15 cellular contexts compared by ENCODE assay signal in the genomic region with DNA sequence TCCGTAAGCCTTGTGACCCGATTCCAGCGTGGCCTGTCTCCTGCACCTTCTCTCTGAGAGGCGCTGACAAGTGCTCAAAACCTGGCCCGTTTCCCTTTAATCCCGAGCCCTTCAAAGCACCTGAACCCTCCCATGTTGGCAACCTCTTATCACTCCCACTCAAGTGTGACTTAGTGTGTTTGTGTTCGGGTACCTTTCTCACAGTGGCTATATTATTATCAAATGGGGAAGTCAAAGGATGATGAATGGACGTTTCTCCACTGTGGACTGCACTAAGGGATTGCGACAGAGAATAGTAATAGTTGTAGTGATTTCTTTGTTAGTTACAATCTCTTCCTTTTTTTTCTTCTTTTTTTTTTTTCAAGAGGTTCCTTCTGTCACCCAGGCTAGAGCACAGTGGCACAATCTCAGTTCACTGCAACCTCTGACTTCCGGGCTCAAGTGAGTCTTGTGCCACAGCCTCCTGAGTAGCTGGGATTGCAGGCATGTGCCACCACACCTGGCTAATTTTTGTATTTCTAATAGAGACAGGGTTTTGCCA.
A peak's percentile ranks its signal among the peaks of the same experiment; 100 is the strongest.
DNase-seq lines count a peak whose midpoint lies in the region; ATAC-seq and TF ChIP-seq lines count a peak whose summit lies in the region.
"Had no signal": no experiment of that assay in that cellular context is flagged by ENCODE, and none has a peak within 500 bp of the region (broad histone marks: within the 10 kb centered on the region; RNA-seq: fewer than 3 reads in every experiment).

No MANE protein-coding gene starts in this region.

- peaks cover 72% of the 10 kb centered on the region for H3K4me1 Mint-ChIP-seq in activated CD4-positive, alpha-beta T cell treated with anti-CD3 and anti-CD28 coated beads for 36 hours
- H3K4me1 Mint-ChIP-seq in stimulated activated naive B cell treated with anti-CD40 and anti-IgM and Interleukin-4, amounts not matched to agents 10 μg/mL and 1 μg/mL and 100 μg/mL, for 72 hours, result peaks cover 8 to 12% of the 10 kb centered on the region in 2 donors

- 58 to 70% methylated on average over 7 to 9 of the region's 10 CpGs for WGBS in gastroesophageal sphincter (ENCODE audit: low coverage in 1 of 2), 2 donors

- H3K4me3 Mint-ChIP-seq in activated CD4-positive, alpha-beta T cell treated with anti-CD3 and anti-CD28 coated beads for 36 hours, result no peak overlapping the region
- H3K4me3 Mint-ChIP-seq in stimulated activated naive B cell treated with anti-CD40 and anti-IgM and Interleukin-4, amounts not matched to agents 10 μg/mL and 1 μg/mL and 100 μg/mL, for 72 hours, result no peak overlapping the region
- H3K4me3 Mint-ChIP-seq: mesothelial cell of epicardium, T-cell had no signal

- no peaks in the 10 kb centered on the region for H3K9me3 Mint-ChIP-seq in activated CD4-positive, alpha-beta T cell treated with anti-CD3 and anti-CD28 coated beads for 36 hours (ENCODE audit: low read depth)
- no peaks in the 10 kb centered on the region for H3K9me3 Mint-ChIP-seq in stimulated activated naive B cell treated with anti-CD40 and anti-IgM and Interleukin-4, amounts not matched to agents 10 μg/mL and 1 μg/mL and 100 μg/mL, for 72 hours
- H3K9me3 Mint-ChIP-seq: mesothelial cell of epicardium, T-cell had no signal

- ATAC-seq in activated CD4-positive, alpha-beta T cell treated with anti-CD3 and anti-CD28 coated beads for 36 hours, result no peak
- peak; percentile 31 for ATAC-seq in gastroesophageal sphincter
- no peak for ATAC-seq in stimulated activated naive B cell treated with anti-CD40 and anti-IgM and Interleukin-4, amounts not matched to agents 10 μg/mL and 1 μg/mL and 100 μg/mL, for 72 hours (replicated peaks)
- ATAC-seq in GM18505 (IDR thresholded peaks at IDR 0.05; ENCODE audit: unreplicated experiment), result no peak
- ATAC-seq in GM21515 (IDR thresholded peaks at IDR 0.05; ENCODE audit: unreplicated experiment), result no peak
- ATAC-seq: A549, T-cell had no signal

- no peak for TF ChIP-seq CTCF in gastroesophageal sphincter (IDR thresholded peaks at IDR 0.05)

- no peaks in the 10 kb centered on the region for H3K27me3 Mint-ChIP-seq in activated CD4-positive, alpha-beta T cell treated with anti-CD3 and anti-CD28 coated beads for 36 hours
- H3K27me3 Mint-ChIP-seq in stimulated activated naive B cell treated with anti-CD40 and anti-IgM and Interleukin-4, amounts not matched to agents 10 μg/mL and 1 μg/mL and 100 μg/mL, for 72 hours, result peaks cover 20 to 34% of the 10 kb centered on the region in 2 donors

- intact Hi-C loops in activated CD4-positive, alpha-beta T cell treated with anti-CD3 and anti-CD28 coated beads for 36 hours (cut with DNase I, micrococcal nuclease), result no loop called here

- no peak overlapping the region for H3K4me3 ChIP-seq in gastroesophageal sphincter
- H3K4me3 ChIP-seq: A549 had no signal

- H3K36me3 Mint-ChIP-seq in activated CD4-positive, alpha-beta T cell treated with anti-CD3 and anti-CD28 coated beads for 36 hours (ENCODE audit: low read depth), result no peaks in the 10 kb centered on the region
- no peaks in the 10 kb centered on the region for H3K36me3 Mint-ChIP-seq in stimulated activated naive B cell treated with anti-CD40 and anti-IgM and Interleukin-4, amounts not matched to agents 10 μg/mL and 1 μg/mL and 100 μg/mL, for 72 hours
- H3K36me3 Mint-ChIP-seq: mesothelial cell of epicardium, T-cell had no signal

- no peaks in the 10 kb centered on the region for H3K4me1 ChIP-seq in gastroesophageal sphincter
- H3K4me1 ChIP-seq: A549 had no signal

- H3K9me3 ChIP-seq in gastroesophageal sphincter, result no peaks in the 10 kb centered on the region
- H3K9me3 ChIP-seq: A549 had no signal

- H3K27ac Mint-ChIP-seq in activated CD4-positive, alpha-beta T cell treated with anti-CD3 and anti-CD28 coated beads for 36 hours, result peak overlapping the region; percentile 49
- peak overlapping the region; percentile 37 for H3K27ac Mint-ChIP-seq in stimulated activated naive B cell treated with anti-CD40 and anti-IgM and Interleukin-4, amounts not matched to agents 10 μg/mL and 1 μg/mL and 100 μg/mL, for 72 hours
- H3K27ac Mint-ChIP-seq: mesothelial cell of epicardium, T-cell had no signal

- POLR2A ChIA-PET in activated CD4-positive, alpha-beta T cell treated with anti-CD3 and anti-CD28 coated beads for 36 hours (lab: Charles Lee), result interaction anchor here (0.6 kb wide), 1 partner anchor 19 kb away, joined by 3 read pairs; no protein-coding TSS in a partner anchor

- TF ChIP-seq EP300 in gastroesophageal sphincter (IDR thresholded peaks at IDR 0.05), result no peak

- no peak for DNase-seq in activated CD4-positive, alpha-beta T cell treated with anti-CD3 and anti-CD28 coated beads for 36 hours
- no peak for DNase-seq in activated CD4-positive, alpha-beta T cell treated with anti-CD3 and anti-CD28 coated beads, Interleukin-2, amount 50 U/mL, for 48 hours
- peak; percentile 14 for DNase-seq in NCI-H524 treated with DMSO at 0.1 percent for 48 hours (lab: John Stamatoyannopoulos, UW)
- DNase-seq in stimulated activated naive B cell treated with anti-CD40 and anti-IgM and Interleukin-4, amounts not matched to agents 10 μg/mL and 1 μg/mL and 100 μg/mL, for 72 hours, result no peak
- no peak for DNase-seq in foreskin melanocyte
- DNase-seq: activated CD4-positive, alpha-beta T cell treated with anti-CD3 and anti-CD28 coated beads for 4 hours; activated effector memory CD4-positive, alpha-beta T cell treated with Interleukin-2 at 50 U/mL for 16 hours; occipital lobe; stimulated activated CD4-positive, alpha-beta T cell treated with anti-CD3 and anti-CD28 coated beads, Interleukin-12 subunit alpha, Interleukin-12 subunit beta, amount 100 ng/mL, for 4 hours; T-cell had no signal

- no peak for TF ChIP-seq POLR2A in gastroesophageal sphincter (IDR thresholded peaks at IDR 0.05)
- TF ChIP-seq POLR2A in GM18505 (IDR thresholded peaks at IDR 0.05; ENCODE audit: borderline replicate concordance, extremely low read depth, insufficient read depth, insufficient read length), result no peak

- no peaks in the 10 kb centered on the region for H3K27me3 ChIP-seq in gastroesophageal sphincter

- H3K27ac ChIP-seq in gastroesophageal sphincter, result no peak overlapping the region
- H3K27ac ChIP-seq: A549 had no signal

- CTCF ChIA-PET in activated CD4-positive, alpha-beta T cell treated with anti-CD3 and anti-CD28 coated beads for 36 hours (lab: Charles Lee), result interaction anchor here (0.6 to 1.8 kb wide), 3 partner anchors 10 to 305 kb away, joined by 3 to 5 read pairs (median 5); no protein-coding TSS in a partner anchor

- no peaks in the 10 kb centered on the region for H3K36me3 ChIP-seq in gastroesophageal sphincter
